ENCODE assay signal across 1 cellular context in genomic region chr22:37676691-37677627, GRCh38.
TF ChIP-seq lines count a peak whose summit lies in the region.

No MANE protein-coding gene starts in this region.

TF ChIP-seq in HepG2, 621 proteins besides CTCF, POLR2A, EP300 and RAD21 (continued from another document):
- peak; percentile 62; the same call in 1 of the 2 replicates for TF ChIP-seq PAXIP1 (CRISPR knock-in tag; conservative IDR thresholded peaks at IDR 0.05)
- peak; percentile 30; the same call in 1 of the 2 replicates for TF ChIP-seq SOX5 (CRISPR knock-in tag; IDR thresholded peaks at IDR 0.05; ENCODE audit: borderline replicate concordance)
- 0 out of 2 replicates have a peak, but pooled peaks have one; percentile 25 for TF ChIP-seq TFDP2 (CRISPR knock-in tag; IDR thresholded peaks at IDR 0.05)
- no peak for TF ChIP-seq POLR2AphosphoS5 (IDR thresholded peaks at IDR 0.05; ENCODE audit: low read depth, low read length)
- no peak for TF ChIP-seq POGK (CRISPR knock-in tag; conservative IDR thresholded peaks at IDR 0.05)
- no peak for TF ChIP-seq ZNF512B (CRISPR knock-in tag; IDR thresholded peaks at IDR 0.05; ENCODE audit: borderline replicate concordance)
- no peak for TF ChIP-seq ZNF275 (CRISPR knock-in tag; IDR thresholded peaks at IDR 0.05; ENCODE audit: borderline replicate concordance)
- no peak for TF ChIP-seq KAT7 (CRISPR knock-in tag; IDR thresholded peaks at IDR 0.05; ENCODE audit: borderline replicate concordance)
- TF ChIP-seq NFKBIZ (CRISPR knock-in tag; IDR thresholded peaks at IDR 0.05) = no peak
- no peak for TF ChIP-seq ZNF710 (CRISPR knock-in tag; IDR thresholded peaks at IDR 0.05; ENCODE audit: borderline replicate concordance)
- no peak for TF ChIP-seq ELK4 (CRISPR knock-in tag; IDR thresholded peaks at IDR 0.05; ENCODE audit: borderline replicate concordance)
- TF ChIP-seq ZNF510 (CRISPR knock-in tag; IDR thresholded peaks at IDR 0.05; ENCODE audit: low read depth) = no peak
- no peak for TF ChIP-seq PBX2 (CRISPR knock-in tag; IDR thresholded peaks at IDR 0.05)
- TF ChIP-seq ZNF30 (CRISPR knock-in tag; IDR thresholded peaks at IDR 0.05) = no peak
- TF ChIP-seq GFI1 (CRISPR knock-in tag; IDR thresholded peaks at IDR 0.05; ENCODE audit: borderline replicate concordance) = peak; percentile 51; the same call in 1 of the 2 replicates
- 0 out of 2 replicates have a peak, but pooled peaks have one; percentile 11 for TF ChIP-seq ZHX2 (IDR thresholded peaks at IDR 0.05; ENCODE audit: low read depth)
- TF ChIP-seq ZHX2 (CRISPR knock-in tag; IDR thresholded peaks at IDR 0.05; ENCODE audit: borderline replicate concordance) = no peak
- peak; percentile 39; the same call in 1 of the 2 replicates for TF ChIP-seq CREM (IDR thresholded peaks at IDR 0.05)
- no peak for TF ChIP-seq CREM (CRISPR knock-in tag; IDR thresholded peaks at IDR 0.05)
- no peak for TF ChIP-seq PHB2 (IDR thresholded peaks at IDR 0.05; ENCODE audit: partially characterized antibody)
- TF ChIP-seq KDM2A (CRISPR knock-in tag; IDR thresholded peaks at IDR 0.05; ENCODE audit: borderline replicate concordance, low read depth) = peak; percentile 59; the same call in 1 of the 2 replicates
- TF ChIP-seq KLF16 (CRISPR knock-in tag; IDR thresholded peaks at IDR 0.05) = peak in 1 of 2 experiments; percentile 61; a peak in 1 of 4 replicates
- peak; percentile 39; the same call in 1 of the 2 replicates for TF ChIP-seq PHF8 (CRISPR knock-in tag; IDR thresholded peaks at IDR 0.05)
- no peak for TF ChIP-seq ZNF775 (CRISPR knock-in tag; IDR thresholded peaks at IDR 0.05; ENCODE audit: borderline replicate concordance)
- TF ChIP-seq ZBTB14 (CRISPR knock-in tag; IDR thresholded peaks at IDR 0.05) = no peak
- TF ChIP-seq MAX (IDR thresholded peaks at IDR 0.05) = peak; percentile 59
- TF ChIP-seq MTF2 (CRISPR knock-in tag; IDR thresholded peaks at IDR 0.05; ENCODE audit: borderline replicate concordance) = no peak
- no peak for TF ChIP-seq ZNF530 (CRISPR knock-in tag; IDR thresholded peaks at IDR 0.05; ENCODE audit: low read depth)
- TF ChIP-seq U2AF2 (IDR thresholded peaks at IDR 0.05; ENCODE audit: low read depth, low read length) = no peak
